In the genomic region with DNA sequence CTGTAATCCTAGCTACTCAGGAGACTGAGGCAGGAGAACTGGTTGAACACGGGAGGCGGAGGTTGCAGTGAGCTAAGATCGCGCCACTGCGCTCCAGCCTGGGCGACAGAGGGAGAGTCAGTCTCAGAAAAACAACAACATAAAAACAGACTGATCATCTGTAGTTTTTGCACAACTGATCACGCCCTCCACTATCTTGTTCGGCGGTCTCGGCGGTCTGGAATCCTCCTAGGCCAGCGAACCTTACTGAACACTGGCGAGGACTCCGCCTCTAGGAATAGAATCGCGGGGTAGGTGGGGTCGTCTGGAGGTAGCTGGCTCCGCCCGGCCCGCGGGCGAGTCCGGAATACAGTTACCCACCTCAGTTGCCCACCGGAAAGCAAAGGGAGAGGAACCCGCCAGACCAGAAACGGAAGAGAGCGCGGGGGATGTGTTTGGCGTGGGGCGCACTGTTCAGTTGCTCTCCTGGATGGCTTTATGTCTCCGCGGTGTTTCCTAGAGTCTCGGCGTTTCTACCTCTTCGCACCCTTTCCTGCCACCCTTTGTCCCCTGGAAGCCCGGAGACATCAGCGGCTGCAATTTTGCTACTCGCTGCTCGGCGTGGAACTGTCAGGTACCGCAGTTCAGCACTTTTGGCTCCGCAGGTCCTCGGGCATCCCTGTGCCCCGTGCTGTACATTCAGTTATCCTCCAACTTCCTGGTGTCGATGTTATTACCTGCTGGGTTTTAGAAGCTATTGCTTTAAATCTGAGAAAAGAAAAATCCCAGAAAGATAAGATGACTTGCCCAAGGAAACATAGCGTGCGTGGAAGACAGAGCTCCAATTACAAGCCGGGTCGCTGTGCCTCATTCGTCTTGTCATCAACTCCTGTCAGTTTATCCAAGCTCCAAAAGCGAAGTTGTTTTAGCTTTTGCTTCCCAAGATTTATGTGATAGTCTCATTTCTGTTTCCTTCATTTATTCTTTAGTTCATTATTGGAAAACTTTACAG, we compare ENCODE assay signal across 1 cellular context.
TF ChIP-seq lines count a peak whose summit lies in the region.

No MANE protein-coding gene starts in this region.

TF ChIP-seq in K562, 482 proteins besides CTCF, POLR2A, EP300 and RAD21 (continued from another document and continues in another):
- TF ChIP-seq, protein P1, sequence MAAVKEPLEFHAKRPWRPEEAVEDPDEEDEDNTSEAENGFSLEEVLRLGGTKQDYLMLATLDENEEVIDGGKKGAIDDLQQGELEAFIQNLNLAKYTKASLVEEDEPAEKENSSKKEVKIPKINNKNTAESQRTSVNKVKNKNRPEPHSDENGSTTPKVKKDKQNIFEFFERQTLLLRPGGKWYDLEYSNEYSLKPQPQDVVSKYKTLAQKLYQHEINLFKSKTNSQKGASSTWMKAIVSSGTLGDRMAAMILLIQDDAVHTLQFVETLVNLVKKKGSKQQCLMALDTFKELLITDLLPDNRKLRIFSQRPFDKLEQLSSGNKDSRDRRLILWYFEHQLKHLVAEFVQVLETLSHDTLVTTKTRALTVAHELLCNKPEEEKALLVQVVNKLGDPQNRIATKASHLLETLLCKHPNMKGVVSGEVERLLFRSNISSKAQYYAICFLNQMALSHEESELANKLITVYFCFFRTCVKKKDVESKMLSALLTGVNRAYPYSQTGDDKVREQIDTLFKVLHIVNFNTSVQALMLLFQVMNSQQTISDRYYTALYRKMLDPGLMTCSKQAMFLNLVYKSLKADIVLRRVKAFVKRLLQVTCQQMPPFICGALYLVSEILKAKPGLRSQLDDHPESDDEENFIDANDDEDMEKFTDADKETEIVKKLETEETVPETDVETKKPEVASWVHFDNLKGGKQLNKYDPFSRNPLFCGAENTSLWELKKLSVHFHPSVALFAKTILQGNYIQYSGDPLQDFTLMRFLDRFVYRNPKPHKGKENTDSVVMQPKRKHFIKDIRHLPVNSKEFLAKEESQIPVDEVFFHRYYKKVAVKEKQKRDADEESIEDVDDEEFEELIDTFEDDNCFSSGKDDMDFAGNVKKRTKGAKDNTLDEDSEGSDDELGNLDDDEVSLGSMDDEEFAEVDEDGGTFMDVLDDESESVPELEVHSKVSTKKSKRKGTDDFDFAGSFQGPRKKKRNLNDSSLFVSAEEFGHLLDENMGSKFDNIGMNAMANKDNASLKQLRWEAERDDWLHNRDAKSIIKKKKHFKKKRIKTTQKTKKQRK (IDR thresholded peaks at IDR 0.05; ENCODE audit: borderline replicate concordance, low read depth, low read length): no peak
- peak; percentile 52 for TF ChIP-seq CXXC5 (CRISPR knock-in tag; IDR thresholded peaks at IDR 0.05)
- peak; percentile 97 for TF ChIP-seq GABPA (tag; conservative IDR thresholded peaks at IDR 0.05; ENCODE audit: low read depth)
- TF ChIP-seq ZKSCAN3 (CRISPR knock-in tag; IDR thresholded peaks at IDR 0.05): no peak
- TF ChIP-seq, protein P2, sequence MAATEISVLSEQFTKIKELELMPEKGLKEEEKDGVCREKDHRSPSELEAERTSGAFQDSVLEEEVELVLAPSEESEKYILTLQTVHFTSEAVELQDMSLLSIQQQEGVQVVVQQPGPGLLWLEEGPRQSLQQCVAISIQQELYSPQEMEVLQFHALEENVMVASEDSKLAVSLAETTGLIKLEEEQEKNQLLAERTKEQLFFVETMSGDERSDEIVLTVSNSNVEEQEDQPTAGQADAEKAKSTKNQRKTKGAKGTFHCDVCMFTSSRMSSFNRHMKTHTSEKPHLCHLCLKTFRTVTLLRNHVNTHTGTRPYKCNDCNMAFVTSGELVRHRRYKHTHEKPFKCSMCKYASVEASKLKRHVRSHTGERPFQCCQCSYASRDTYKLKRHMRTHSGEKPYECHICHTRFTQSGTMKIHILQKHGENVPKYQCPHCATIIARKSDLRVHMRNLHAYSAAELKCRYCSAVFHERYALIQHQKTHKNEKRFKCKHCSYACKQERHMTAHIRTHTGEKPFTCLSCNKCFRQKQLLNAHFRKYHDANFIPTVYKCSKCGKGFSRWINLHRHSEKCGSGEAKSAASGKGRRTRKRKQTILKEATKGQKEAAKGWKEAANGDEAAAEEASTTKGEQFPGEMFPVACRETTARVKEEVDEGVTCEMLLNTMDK (IDR thresholded peaks at IDR 0.05; ENCODE audit: borderline replicate concordance, insufficient read depth, low read depth, low read length, poor library complexity, severe bottlenecking): no peak
- 0 out of 2 replicates have a peak, but pooled peaks have one; percentile 25 for TF ChIP-seq MBD2 (IDR thresholded peaks at IDR 0.05; ENCODE audit: borderline replicate concordance, low read depth)
- no peak for TF ChIP-seq SMARCC2 (IDR thresholded peaks at IDR 0.05; ENCODE audit: low read depth)
- no peak for TF ChIP-seq ZKSCAN8 (CRISPR knock-in tag; IDR thresholded peaks at IDR 0.05)
- TF ChIP-seq, protein P3, sequence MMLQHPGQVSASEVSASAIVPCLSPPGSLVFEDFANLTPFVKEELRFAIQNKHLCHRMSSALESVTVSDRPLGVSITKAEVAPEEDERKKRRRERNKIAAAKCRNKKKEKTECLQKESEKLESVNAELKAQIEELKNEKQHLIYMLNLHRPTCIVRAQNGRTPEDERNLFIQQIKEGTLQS (IDR thresholded peaks at IDR 0.05): no peak
- TF ChIP-seq, protein P3 (CRISPR knock-in tag; conservative IDR thresholded peaks at IDR 0.05): no peak
- TF ChIP-seq, protein P4, sequence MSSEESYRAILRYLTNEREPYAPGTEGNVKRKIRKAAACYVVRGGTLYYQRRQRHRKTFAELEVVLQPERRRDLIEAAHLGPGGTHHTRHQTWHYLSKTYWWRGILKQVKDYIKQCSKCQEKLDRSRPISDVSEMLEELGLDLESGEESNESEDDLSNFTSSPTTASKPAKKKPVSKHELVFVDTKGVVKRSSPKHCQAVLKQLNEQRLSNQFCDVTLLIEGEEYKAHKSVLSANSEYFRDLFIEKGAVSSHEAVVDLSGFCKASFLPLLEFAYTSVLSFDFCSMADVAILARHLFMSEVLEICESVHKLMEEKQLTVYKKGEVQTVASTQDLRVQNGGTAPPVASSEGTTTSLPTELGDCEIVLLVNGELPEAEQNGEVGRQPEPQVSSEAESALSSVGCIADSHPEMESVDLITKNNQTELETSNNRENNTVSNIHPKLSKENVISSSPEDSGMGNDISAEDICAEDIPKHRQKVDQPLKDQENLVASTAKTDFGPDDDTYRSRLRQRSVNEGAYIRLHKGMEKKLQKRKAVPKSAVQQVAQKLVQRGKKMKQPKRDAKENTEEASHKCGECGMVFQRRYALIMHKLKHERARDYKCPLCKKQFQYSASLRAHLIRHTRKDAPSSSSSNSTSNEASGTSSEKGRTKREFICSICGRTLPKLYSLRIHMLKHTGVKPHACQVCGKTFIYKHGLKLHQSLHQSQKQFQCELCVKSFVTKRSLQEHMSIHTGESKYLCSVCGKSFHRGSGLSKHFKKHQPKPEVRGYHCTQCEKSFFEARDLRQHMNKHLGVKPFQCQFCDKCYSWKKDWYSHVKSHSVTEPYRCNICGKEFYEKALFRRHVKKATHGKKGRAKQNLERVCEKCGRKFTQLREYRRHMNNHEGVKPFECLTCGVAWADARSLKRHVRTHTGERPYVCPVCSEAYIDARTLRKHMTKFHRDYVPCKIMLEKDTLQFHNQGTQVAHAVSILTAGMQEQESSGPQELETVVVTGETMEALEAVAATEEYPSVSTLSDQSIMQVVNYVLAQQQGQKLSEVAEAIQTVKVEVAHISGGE (CRISPR knock-in tag; IDR thresholded peaks at IDR 0.05): peak; percentile 93 to 99 (median 97)
- no peak for TF ChIP-seq BRCA1 (IDR thresholded peaks at IDR 0.05)
- TF ChIP-seq BRCA1 (CRISPR knock-in tag; IDR thresholded peaks at IDR 0.05): no peak
- TF ChIP-seq, protein P5, sequence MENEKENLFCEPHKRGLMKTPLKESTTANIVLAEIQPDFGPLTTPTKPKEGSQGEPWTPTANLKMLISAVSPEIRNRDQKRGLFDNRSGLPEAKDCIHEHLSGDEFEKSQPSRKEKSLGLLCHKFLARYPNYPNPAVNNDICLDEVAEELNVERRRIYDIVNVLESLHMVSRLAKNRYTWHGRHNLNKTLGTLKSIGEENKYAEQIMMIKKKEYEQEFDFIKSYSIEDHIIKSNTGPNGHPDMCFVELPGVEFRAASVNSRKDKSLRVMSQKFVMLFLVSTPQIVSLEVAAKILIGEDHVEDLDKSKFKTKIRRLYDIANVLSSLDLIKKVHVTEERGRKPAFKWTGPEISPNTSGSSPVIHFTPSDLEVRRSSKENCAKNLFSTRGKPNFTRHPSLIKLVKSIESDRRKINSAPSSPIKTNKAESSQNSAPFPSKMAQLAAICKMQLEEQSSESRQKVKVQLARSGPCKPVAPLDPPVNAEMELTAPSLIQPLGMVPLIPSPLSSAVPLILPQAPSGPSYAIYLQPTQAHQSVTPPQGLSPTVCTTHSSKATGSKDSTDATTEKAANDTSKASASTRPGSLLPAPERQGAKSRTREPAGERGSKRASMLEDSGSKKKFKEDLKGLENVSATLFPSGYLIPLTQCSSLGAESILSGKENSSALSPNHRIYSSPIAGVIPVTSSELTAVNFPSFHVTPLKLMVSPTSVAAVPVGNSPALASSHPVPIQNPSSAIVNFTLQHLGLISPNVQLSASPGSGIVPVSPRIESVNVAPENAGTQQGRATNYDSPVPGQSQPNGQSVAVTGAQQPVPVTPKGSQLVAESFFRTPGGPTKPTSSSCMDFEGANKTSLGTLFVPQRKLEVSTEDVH (IDR thresholded peaks at IDR 0.05; ENCODE audit: low read depth, partially characterized antibody): peak; percentile 75
- TF ChIP-seq DDX20 (tag; IDR thresholded peaks at IDR 0.05; ENCODE audit: low read depth): no peak
- peak; percentile 33; the same call in 1 of the 2 replicates for TF ChIP-seq MXI1 (IDR thresholded peaks at IDR 0.05; ENCODE audit: low read depth, low read length)
- TF ChIP-seq RBM39 (optimal IDR thresholded peaks at IDR 0.05; ENCODE audit: low read depth, low read length): no peak
- TF ChIP-seq CREBBP (IDR thresholded peaks at IDR 0.05; ENCODE audit: low read depth, low read length): no peak
- peak; percentile 26; the same call in 1 of the 2 replicates for TF ChIP-seq ZNF24 (IDR thresholded peaks at IDR 0.05)
- peak; percentile 66 for TF ChIP-seq ZFX (CRISPR knock-in tag; IDR thresholded peaks at IDR 0.05)
- no peak for TF ChIP-seq ZNF140 (CRISPR knock-in tag; IDR thresholded peaks at IDR 0.05)
- TF ChIP-seq SRSF7 (optimal IDR thresholded peaks at IDR 0.05; ENCODE audit: low read depth, low read length): no peak
- TF ChIP-seq, protein P6, sequence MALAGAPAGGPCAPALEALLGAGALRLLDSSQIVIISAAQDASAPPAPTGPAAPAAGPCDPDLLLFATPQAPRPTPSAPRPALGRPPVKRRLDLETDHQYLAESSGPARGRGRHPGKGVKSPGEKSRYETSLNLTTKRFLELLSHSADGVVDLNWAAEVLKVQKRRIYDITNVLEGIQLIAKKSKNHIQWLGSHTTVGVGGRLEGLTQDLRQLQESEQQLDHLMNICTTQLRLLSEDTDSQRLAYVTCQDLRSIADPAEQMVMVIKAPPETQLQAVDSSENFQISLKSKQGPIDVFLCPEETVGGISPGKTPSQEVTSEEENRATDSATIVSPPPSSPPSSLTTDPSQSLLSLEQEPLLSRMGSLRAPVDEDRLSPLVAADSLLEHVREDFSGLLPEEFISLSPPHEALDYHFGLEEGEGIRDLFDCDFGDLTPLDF (CRISPR knock-in tag; IDR thresholded peaks at IDR 0.05): no peak
- TF ChIP-seq HMG20A (CRISPR knock-in tag; conservative IDR thresholded peaks at IDR 0.05): no peak
- TF ChIP-seq MYNN (IDR thresholded peaks at IDR 0.05): 0 out of 2 replicates have a peak, but pooled peaks have one; percentile 22
- TF ChIP-seq MYNN (CRISPR knock-in tag; IDR thresholded peaks at IDR 0.05): no peak
- TF ChIP-seq ILF3 (IDR thresholded peaks at IDR 0.05; ENCODE audit: borderline replicate concordance): no peak
- no peak for TF ChIP-seq ETV6 (IDR thresholded peaks at IDR 0.05; ENCODE audit: borderline replicate concordance in 1 of 2, low read depth in 2 of 2, low read length in 1 of 2)
- no peak for TF ChIP-seq ETV6 (CRISPR knock-in tag; IDR thresholded peaks at IDR 0.05; ENCODE audit: borderline replicate concordance)
- no peak for TF ChIP-seq MIER1 (IDR thresholded peaks at IDR 0.05; ENCODE audit: low read depth)
- TF ChIP-seq ZNF436 (CRISPR knock-in tag; IDR thresholded peaks at IDR 0.05): no peak
- TF ChIP-seq ZBTB7A (IDR thresholded peaks at IDR 0.05; ENCODE audit: borderline replicate concordance, control insufficient read depth, low read depth, low read length): peak; percentile 80
- TF ChIP-seq LEF1 (IDR thresholded peaks at IDR 0.05): no peak
- TF ChIP-seq, protein P7, sequence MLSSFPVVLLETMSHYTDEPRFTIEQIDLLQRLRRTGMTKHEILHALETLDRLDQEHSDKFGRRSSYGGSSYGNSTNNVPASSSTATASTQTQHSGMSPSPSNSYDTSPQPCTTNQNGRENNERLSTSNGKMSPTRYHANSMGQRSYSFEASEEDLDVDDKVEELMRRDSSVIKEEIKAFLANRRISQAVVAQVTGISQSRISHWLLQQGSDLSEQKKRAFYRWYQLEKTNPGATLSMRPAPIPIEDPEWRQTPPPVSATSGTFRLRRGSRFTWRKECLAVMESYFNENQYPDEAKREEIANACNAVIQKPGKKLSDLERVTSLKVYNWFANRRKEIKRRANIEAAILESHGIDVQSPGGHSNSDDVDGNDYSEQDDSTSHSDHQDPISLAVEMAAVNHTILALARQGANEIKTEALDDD (IDR thresholded peaks at IDR 0.05): no peak
- 0 out of 2 replicates have a peak, but pooled peaks have one; percentile 14 for TF ChIP-seq ARID1B (IDR thresholded peaks at IDR 0.05)
- peak in 1 of 2 experiments; percentile 41; a peak in 1 of 4 replicates for TF ChIP-seq MAZ (CRISPR knock-in tag; conservative IDR thresholded peaks at IDR 0.05 in 1 of 2, IDR thresholded peaks at IDR 0.05 in 1 of 2)
- no peak for TF ChIP-seq HMG20B (CRISPR knock-in tag; IDR thresholded peaks at IDR 0.05)
- TF ChIP-seq, protein P8, sequence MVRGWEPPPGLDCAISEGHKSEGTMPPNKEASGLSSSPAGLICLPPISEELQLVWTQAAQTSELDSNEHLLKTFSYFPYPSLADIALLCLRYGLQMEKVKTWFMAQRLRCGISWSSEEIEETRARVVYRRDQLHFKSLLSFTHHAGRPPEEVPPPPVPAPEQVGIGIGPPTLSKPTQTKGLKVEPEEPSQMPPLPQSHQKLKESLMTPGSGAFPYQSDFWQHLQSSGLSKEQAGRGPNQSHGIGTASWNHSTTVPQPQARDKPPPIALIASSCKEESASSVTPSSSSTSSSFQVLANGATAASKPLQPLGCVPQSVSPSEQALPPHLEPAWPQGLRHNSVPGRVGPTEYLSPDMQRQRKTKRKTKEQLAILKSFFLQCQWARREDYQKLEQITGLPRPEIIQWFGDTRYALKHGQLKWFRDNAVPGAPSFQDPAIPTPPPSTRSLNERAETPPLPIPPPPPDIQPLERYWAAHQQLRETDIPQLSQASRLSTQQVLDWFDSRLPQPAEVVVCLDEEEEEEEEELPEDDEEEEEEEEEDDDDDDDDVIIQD (CRISPR knock-in tag; IDR thresholded peaks at IDR 0.05): no peak
- no peak for TF ChIP-seq TEAD2 (tag; IDR thresholded peaks at IDR 0.05)
- TF ChIP-seq, protein P9, sequence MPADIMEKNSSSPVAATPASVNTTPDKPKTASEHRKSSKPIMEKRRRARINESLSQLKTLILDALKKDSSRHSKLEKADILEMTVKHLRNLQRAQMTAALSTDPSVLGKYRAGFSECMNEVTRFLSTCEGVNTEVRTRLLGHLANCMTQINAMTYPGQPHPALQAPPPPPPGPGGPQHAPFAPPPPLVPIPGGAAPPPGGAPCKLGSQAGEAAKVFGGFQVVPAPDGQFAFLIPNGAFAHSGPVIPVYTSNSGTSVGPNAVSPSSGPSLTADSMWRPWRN (IDR thresholded peaks at IDR 0.05; ENCODE audit: low read depth): no peak
- TF ChIP-seq, protein P10, sequence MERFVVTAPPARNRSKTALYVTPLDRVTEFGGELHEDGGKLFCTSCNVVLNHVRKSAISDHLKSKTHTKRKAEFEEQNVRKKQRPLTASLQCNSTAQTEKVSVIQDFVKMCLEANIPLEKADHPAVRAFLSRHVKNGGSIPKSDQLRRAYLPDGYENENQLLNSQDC (CRISPR knock-in tag; IDR thresholded peaks at IDR 0.05): no peak
- TF ChIP-seq SMAD4 (CRISPR knock-in tag; conservative IDR thresholded peaks at IDR 0.05): no peak
